27 cellular contexts compared by ENCODE assay signal in the genomic region with DNA sequence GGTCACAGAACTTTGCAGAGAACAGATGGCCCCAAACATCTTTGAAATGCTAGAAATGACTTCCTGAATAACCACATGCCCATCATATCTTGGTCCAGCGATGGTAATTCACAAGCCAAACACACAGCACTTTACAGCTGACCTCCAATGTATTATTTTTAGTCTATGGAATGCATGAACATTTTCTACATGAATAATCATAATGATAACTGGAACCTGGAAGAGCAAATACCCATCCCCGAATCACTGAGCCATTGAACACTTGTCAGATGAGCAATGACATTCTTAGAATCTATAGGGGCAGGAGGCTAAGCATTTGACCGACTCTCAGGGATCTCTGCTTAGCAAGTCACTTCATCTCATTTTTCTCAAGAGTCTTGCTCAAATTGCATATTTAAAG.
"Had no signal": no experiment of that assay in that cellular context is flagged by ENCODE, and none has a peak within 500 bp of the region (broad histone marks: within the 10 kb centered on the region; RNA-seq: fewer than 3 reads in every experiment).

No MANE protein-coding gene starts in this region.

- ATAC-seq: activated CD8-positive, alpha-beta T cell treated with anti-CD3 and anti-CD28 coated beads, Interleukin-2, amount 10 ng/mL, durations not matched to agents 7 days and 5 days; activated naive CD8-positive, alpha-beta T cell treated with anti-CD3 and anti-CD28 coated beads, Interleukin-2, amount 50 U/mL, for 24 hours; PC-3; T-helper 17 cell; WTC11 had no signal

- H3K36me3 ChIP-seq: ascending aorta, cardiac muscle cell had no signal

- DNase-seq: activated CD4-positive, alpha-beta T cell treated with anti-CD3 and anti-CD28 coated beads for 48 hours; activated CD4-positive, alpha-beta T cell treated with anti-CD3 and anti-CD28 coated beads, Interleukin-2, amount 50 U/mL, for 4 hours; activated CD4-positive, CD25-positive, alpha-beta regulatory T cell treated with anti-CD3 and anti-CD28 coated beads, Interleukin-2, amount 50 U/mL, for 72 hours; activated CD8-positive, alpha-beta memory T cell treated with anti-CD3 and anti-CD28 coated beads, Interleukin-2, amount 50 U/mL, for 48 hours; activated CD8-positive, alpha-beta T cell treated with anti-CD3 and anti-CD28 coated beads, Interleukin-2, amount 10 ng/mL, durations not matched to agents 7 days and 5 days; activated effector memory CD4-positive, alpha-beta T cell treated with Interleukin-2 at 50 U/mL for 16 hours; activated naive CD4-positive, alpha-beta T cell; activated naive CD8-positive, alpha-beta T cell treated with anti-CD3 and anti-CD28 coated beads, Interleukin-2, amount 50 U/mL, for 24 hours; activated T-cell treated with anti-CD3 and anti-CD28 coated beads, Interleukin-2, amount 50 U/mL, for 1 hour; amniotic stem cell; cerebellar nuclear complex; Karpas-422; MM.1S; NCI-H1105 treated with DMSO at 0.1 percent for 48 hours; NCI-H1436 treated with DMSO at 0.1 percent for 48 hours; NCI-H187; NCI-H2081; NCI-H510A treated with DMSO at 0.1 percent for 48 hours; NCI-H69; NK-92 treated with Interleukin-12 subunit alpha and Interleukin-12 subunit beta, amount 100 ng/mL, for 24 hours; PC-3; SHP77 treated with DMSO at 0.1 percent for 48 hours; T-helper 17 cell; T-helper 9 cell had no signal

- H3K4me1 ChIP-seq: ascending aorta had no signal

- H3K9me3 ChIP-seq: ascending aorta had no signal

- H3K27me3 ChIP-seq: ascending aorta, cardiac muscle cell had no signal

- H3K27ac ChIP-seq: ascending aorta, cardiac muscle cell had no signal

- H3K4me3 ChIP-seq: ascending aorta, cardiac muscle cell had no signal
